ENCODE assay signal across 1 cellular context in genomic region chr19:1284293-1284978, GRCh38.
TF ChIP-seq lines count a peak whose summit lies in the region.

No MANE protein-coding gene starts in this region.

TF ChIP-seq in HepG2, 621 proteins besides CTCF, POLR2A, EP300 and RAD21 (continued from another document and continues in another):
- TF ChIP-seq SNAPC4 (CRISPR knock-in tag; IDR thresholded peaks at IDR 0.05) (no peak), SIX1 (CRISPR knock-in tag; IDR thresholded peaks at IDR 0.05; ENCODE audit: borderline replicate concordance) (no peak), MAFF (IDR thresholded peaks at IDR 0.05; ENCODE audit: low read depth, low read length) (no peak), ZFP36L2 (CRISPR knock-in tag; IDR thresholded peaks at IDR 0.05) (no peak), FUBP1 (CRISPR knock-in tag; IDR thresholded peaks at IDR 0.05; ENCODE audit: borderline replicate concordance) (no peak), CBX5 (CRISPR knock-in tag; IDR thresholded peaks at IDR 0.05; ENCODE audit: borderline replicate concordance) (0 out of 2 replicates have a peak, but pooled peaks have one; percentile 2), SUZ12 (IDR thresholded peaks at IDR 0.05; ENCODE audit: low read depth, low read length) (no peak), KAT2B (IDR thresholded peaks at IDR 0.05; ENCODE audit: borderline replicate concordance, low read depth, low read length) (no peak), HNF1A (IDR thresholded peaks at IDR 0.05; ENCODE audit: low read depth) (no peak), HNF1A (CRISPR knock-in tag; IDR thresholded peaks at IDR 0.05; ENCODE audit: borderline replicate concordance) (no peak), DRAP1 (CRISPR knock-in tag; IDR thresholded peaks at IDR 0.05) (0 out of 2 replicates have a peak, but pooled peaks have one; percentile 43), ETS1 (CRISPR knock-in tag; IDR thresholded peaks at IDR 0.05) (no peak), SP5 (CRISPR knock-in tag; IDR thresholded peaks at IDR 0.05; ENCODE audit: borderline replicate concordance, low read depth) (no peak; the same call in 1 of the 2 replicates), FOXO1 (CRISPR knock-in tag; IDR thresholded peaks at IDR 0.05) (0 out of 2 replicates have a peak, but pooled peaks have one; percentile 5), ZHX2 (IDR thresholded peaks at IDR 0.05; ENCODE audit: low read depth) (no peak), ZHX2 (CRISPR knock-in tag; IDR thresholded peaks at IDR 0.05; ENCODE audit: borderline replicate concordance) (no peak), ARNT (IDR thresholded peaks at IDR 0.05) (no peak), ZNF687 (CRISPR knock-in tag; IDR thresholded peaks at IDR 0.05) (peak; percentile 85), E2F1 (CRISPR knock-in tag; IDR thresholded peaks at IDR 0.05) (no peak), GZF1 (CRISPR knock-in tag; IDR thresholded peaks at IDR 0.05) (no peak), FOXO4 (CRISPR knock-in tag; conservative IDR thresholded peaks at IDR 0.05) (no peak), ZNF703 (CRISPR knock-in tag; IDR thresholded peaks at IDR 0.05; ENCODE audit: borderline replicate concordance) (no peak), SRSF1 (optimal IDR thresholded peaks at IDR 0.05; ENCODE audit: low read depth, low read length) (no peak)
